In genomic region chr7:30201921-30202320, GRCh38 we compare ENCODE assay signal across 17 cellular contexts.
DNase-seq lines count a peak whose midpoint lies in the region; ATAC-seq and TF ChIP-seq lines count a peak whose summit lies in the region.
"Had no signal": no experiment of that assay in that cellular context is flagged by ENCODE, and none has a peak within 500 bp of the region (broad histone marks: within the 10 kb centered on the region; RNA-seq: fewer than 3 reads in every experiment).

No MANE protein-coding gene starts in this region.

- intact Hi-C loops in activated B cell treated with CpG ODN at 0.5 μM for 24 hours (cut with micrococcal nuclease), result loop anchor here (1.0 to 2.0 kb wide), 3 partner anchors 13 to 37 kb away; no protein-coding TSS in a partner anchor

- peak; percentile 12 for DNase-seq in G401 (ENCODE audit: low spot score)
- no peak for DNase-seq in activated B cell treated with CpG ODN at 0.5 μM for 24 hours
- no peak for DNase-seq in naive B cell
- DNase-seq in NCI-H2227 treated with DMSO at 0.1 percent for 48 hours (lab: John Stamatoyannopoulos, UW), result no peak
- DNase-seq in NCI-H748 treated with DMSO at 0.1 percent for 48 hours (lab: John Stamatoyannopoulos, UW), result no peak
- no peak for DNase-seq in foreskin fibroblast
- DNase-seq: Caco-2, IMR-90, NCI-H1417 treated with DMSO at 0.1 percent for 48 hours, NCI-H2081, NCI-H69, PC-9, Right ventricle myocardium superior, SK-N-SH had no signal

- H3K4me3 ChIP-seq in foreskin fibroblast (ENCODE audit: low read depth in 1 of 2, low read length in 2 of 2), result no peak overlapping the region
- H3K4me3 ChIP-seq: A549, PC-9 had no signal

- CTCF ChIA-PET in activated B cell treated with CpG ODN at 0.5 μM for 24 hours (lab: Charles Lee), result no interaction called here

- peak; percentile 36 for ATAC-seq in HG03354 (IDR thresholded peaks at IDR 0.05; ENCODE audit: poor library complexity, severe bottlenecking, unreplicated experiment)
- no peak for ATAC-seq in activated B cell treated with CpG ODN at 0.5 μM for 24 hours (ENCODE audit: low read depth)
- ATAC-seq in naive B cell (ENCODE audit: low read depth in 2 of 2), result no peak
- no peak for ATAC-seq in HG03571 (IDR thresholded peaks at IDR 0.05; ENCODE audit: unreplicated experiment)
- ATAC-seq: A549 had no signal

- TF ChIP-seq CTCF in activated B cell treated with CpG ODN at 0.5 μM for 24 hours (IDR thresholded peaks at IDR 0.05), result no peak
- TF ChIP-seq CTCF in foreskin fibroblast (IDR thresholded peaks at IDR 0.05; ENCODE audit: low read depth, low read length), result no peak

- POLR2A ChIA-PET in activated B cell treated with CpG ODN at 0.5 μM for 24 hours (lab: Charles Lee), result interaction anchor here (1.1 kb wide), 1 partner anchor 38 kb away, joined by 3 read pairs; no protein-coding TSS in a partner anchor

- H3K27ac Mint-ChIP-seq in activated B cell treated with CpG ODN at 0.5 μM for 24 hours (peak overlapping the region; percentile 77), naive B cell (peak overlapping the region in 5 of 6 donors; percentile 17 to 77 (median 43))

- peak overlapping the region; percentile 42 for H3K4me3 Mint-ChIP-seq in activated B cell treated with CpG ODN at 0.5 μM for 24 hours
- peak overlapping the region in 1 of 8 donors; percentile 2 for H3K4me3 Mint-ChIP-seq in naive B cell

- H3K36me3 Mint-ChIP-seq in activated B cell treated with CpG ODN at 0.5 μM for 24 hours (ENCODE audit: low read depth) (no peaks in the 10 kb centered on the region), naive B cell (peaks cover 3 to 16% of the 10 kb centered on the region in 2 donors)

- H3K9me3 Mint-ChIP-seq in activated B cell treated with CpG ODN at 0.5 μM for 24 hours (peaks cover 3% of the 10 kb centered on the region), naive B cell (peaks cover 0 to 5% (median 4%) of the 10 kb centered on the region in 7 donors)

- in situ Hi-C loops in G401 (cut with HindIII; ENCODE audit: low sequenced_read_pairs), result no loop called here

- H3K27me3 Mint-ChIP-seq in activated B cell treated with CpG ODN at 0.5 μM for 24 hours, result no peaks in the 10 kb centered on the region
- no peaks in the 10 kb centered on the region for H3K27me3 Mint-ChIP-seq in naive B cell

- H3K4me1 Mint-ChIP-seq in activated B cell treated with CpG ODN at 0.5 μM for 24 hours (peaks cover 24% of the 10 kb centered on the region), naive B cell (peaks cover 19 to 22% (median 21%) of the 10 kb centered on the region in 3 donors)
